ENCODE assay signal across 10 cellular contexts in genomic region chr7:27576360-27576944, GRCh38.
DNase-seq lines count a peak whose midpoint lies in the region; ATAC-seq and TF ChIP-seq lines count a peak whose summit lies in the region.
"Had no signal": no experiment of that assay in that cellular context is flagged by ENCODE, and none has a peak within 500 bp of the region (broad histone marks: within the 10 kb centered on the region; RNA-seq: fewer than 3 reads in every experiment).

No MANE protein-coding gene starts in this region.

- TF ChIP-seq CTCF in NB4 (IDR thresholded peaks at IDR 0.05; ENCODE audit: low read depth, low read length) (peak; percentile 51), foreskin fibroblast (IDR thresholded peaks at IDR 0.05; ENCODE audit: low read depth, low read length) (peak; percentile 37)

- no peak for TF ChIP-seq POLR2A in NB4 (IDR thresholded peaks at IDR 0.05; ENCODE audit: extremely low read depth, insufficient read length)

- DNase-seq in ELR (ENCODE audit: low read depth) (peak; percentile 69), NB4 (ENCODE audit: low read depth) (peak; percentile 71), SKM-1 (lab: John Stamatoyannopoulos, UW; ENCODE audit: unreplicated experiment) (peak; percentile 61), foreskin fibroblast (peak; percentile 34 to 75), putamen (ENCODE audit: low spot score) (peak; percentile 31)

- no peak for ATAC-seq in HG02938 (IDR thresholded peaks at IDR 0.05; ENCODE audit: unreplicated experiment)
- ATAC-seq in GM18520 (IDR thresholded peaks at IDR 0.05; ENCODE audit: unreplicated experiment), result no peak
- no peak for ATAC-seq in GM19324 (IDR thresholded peaks at IDR 0.05; ENCODE audit: low FRiP score, unreplicated experiment)
- ATAC-seq: naive thymus-derived CD8-positive, alpha-beta T cell had no signal

- H3K4me3 ChIP-seq in NB4 (ENCODE audit: low read depth, low read length) (no peak overlapping the region), foreskin fibroblast (ENCODE audit: low read depth in 1 of 2, low read length in 2 of 2) (no peak overlapping the region)
- H3K4me3 ChIP-seq: SJCRH30 had no signal
